Comparison of ENCODE assay signal across 21 cellular contexts in genomic region chr3:123188058-123188457, GRCh38.
"Had no signal": no experiment of that assay in that cellular context is flagged by ENCODE, and none has a peak within 500 bp of the region (broad histone marks: within the 10 kb centered on the region; RNA-seq: fewer than 3 reads in every experiment).

No MANE protein-coding gene starts in this region.

- H3K36me3 ChIP-seq: breast epithelium, colonic mucosa, esophagus muscularis mucosa, left ventricle myocardium inferior, upper lobe of right lung had no signal

- H3K4me3 ChIP-seq: breast epithelium, colonic mucosa, esophagus muscularis mucosa, hepatocyte, left ventricle myocardium inferior, upper lobe of right lung had no signal

- H2AFZ ChIP-seq: hepatocyte had no signal

- ATAC-seq: activated CD4-positive, alpha-beta T cell treated with anti-CD3 and anti-CD28 coated beads for 36 hours; natural killer cell; upper lobe of right lung had no signal

- H3K9me3 ChIP-seq: breast epithelium, colonic mucosa, esophagus muscularis mucosa, upper lobe of right lung had no signal

- H3K79me2 ChIP-seq: hepatocyte had no signal

- H3K4me2 ChIP-seq: hepatocyte had no signal

- DNase-seq: activated B cell treated with CpG ODN at 0.5 μM for 24 hours; activated CD4-positive, alpha-beta T cell treated with anti-CD3 and anti-CD28 coated beads for 36 hours; activated CD4-positive, alpha-beta T cell treated with anti-CD3 and anti-CD28 coated beads, Interleukin-2, amount 50 U/mL, for 48 hours; activated CD8-positive, alpha-beta memory T cell treated with anti-CD3 and anti-CD28 coated beads, Interleukin-2, amount 50 U/mL, for 48 hours; activated naive CD4-positive, alpha-beta T cell treated with Interleukin-2 at 50 U/mL for 16 hours; activated naive CD8-positive, alpha-beta T cell treated with anti-CD3 and anti-CD28 coated beads for 36 hours; activated T-cell treated with anti-CD3 and anti-CD28 coated beads, Interleukin-2, amount 50 U/mL, for 48 hours; amniotic stem cell; colonic mucosa; glutamatergic neuron; immature natural killer cell; left ventricle myocardium inferior; natural killer cell; retina; stimulated activated CD4-positive, alpha-beta T cell treated with anti-CD3 and anti-CD28 coated beads, Interleukin-4, amount 100 ng/mL, for 24 hours; stimulated activated naive CD4-positive, alpha-beta T cell treated with Interleukin-2 at 50 U/mL for 16 hours; T1000; upper lobe of right lung had no signal

- H3K27ac ChIP-seq: breast epithelium, colonic mucosa, esophagus muscularis mucosa, hepatocyte, left ventricle myocardium inferior, upper lobe of right lung had no signal

- H3K27me3 ChIP-seq: breast epithelium, colonic mucosa, esophagus muscularis mucosa, hepatocyte, upper lobe of right lung had no signal

- H3K4me1 ChIP-seq: breast epithelium, colonic mucosa, esophagus muscularis mucosa, upper lobe of right lung had no signal
